20 cellular contexts compared by ENCODE assay signal in genomic region chr5:10377081-10377480, GRCh38. TPM values are rescaled to one million over a fixed set of nuclear protein-coding genes. Genes with fewer than 3 reads are reported as not detected.
DNase-seq lines count a peak whose midpoint lies in the region; ATAC-seq and TF ChIP-seq lines count a peak whose summit lies in the region.
"Had no signal": no experiment of that assay in that cellular context is flagged by ENCODE, and none has a peak within 500 bp of the region (broad histone marks: within the 10 kb centered on the region; RNA-seq: fewer than 3 reads in every experiment).

No MANE protein-coding gene starts in this region.

- H3K9ac ChIP-seq in DND-41 (ENCODE audit: low read depth, low read length): no peak overlapping the region
- no peak overlapping the region for H3K9ac ChIP-seq in trophoblast cell (ENCODE audit: low read length)
- H3K9ac ChIP-seq: parathyroid adenoma had no signal

- peaks cover 95% of the 10 kb centered on the region for H3K79me2 ChIP-seq in DND-41 (ENCODE audit: insufficient read depth, low read length)
- H3K79me2 ChIP-seq in trophoblast cell (ENCODE audit: control insufficient read depth, insufficient read depth, low read length, poor library complexity): peaks cover 3% of the 10 kb centered on the region

- H3K27me3 ChIP-seq in DND-41 (ENCODE audit: insufficient read depth, low read length, poor library complexity) (no peaks in the 10 kb centered on the region), trophoblast cell (ENCODE audit: insufficient read depth, low read length) (no peaks in the 10 kb centered on the region)
- H3K27me3 ChIP-seq: left lung, Peyer's patch had no signal

- H3K4me1 Mint-ChIP-seq in brain: peaks cover 69% of the 10 kb centered on the region

- H4K91ac ChIP-seq in trophoblast cell (ENCODE audit: low read depth, low read length): no peak overlapping the region

- no CpG with 5 or more reads among the region's 5 CpGs for WGBS in trophoblast cell (ENCODE audit: extremely low coverage, insufficient coverage, insufficient read length)

- H3K4me1 ChIP-seq in DND-41 (ENCODE audit: insufficient read depth, low read length): peaks cover 17% of the 10 kb centered on the region
- no peaks in the 10 kb centered on the region for H3K4me1 ChIP-seq in trophoblast cell (ENCODE audit: control insufficient read depth in 1 of 2, insufficient read depth in 2 of 2, low read length in 2 of 2)

- TF ChIP-seq CTCF in DND-41 (IDR thresholded peaks at IDR 0.05; ENCODE audit: borderline replicate concordance, extremely low read depth, low read length, poor library complexity, severe bottlenecking) (no peak), brain (conservative IDR thresholded peaks at IDR 0.05) (no peak), GM10248 (IDR thresholded peaks at IDR 0.05; ENCODE audit: control extremely low read depth, extremely low read depth, low read depth, missing control alignments) (no peak)

- no peak overlapping the region for H3K4me3 Mint-ChIP-seq in brain
- H3K4me3 Mint-ChIP-seq: activated T-helper 1 cell treated with anti-CD3 and anti-CD28 coated beads, Interleukin-12 subunit alpha, Interleukin-12 subunit beta, Interleukin-2, Interleukin-4 antibody, amounts not matched to agents 30 ng/mL and 10 ng/mL and 1 ng/mL, durations not matched to agents 14 hours and 24 hours and 36 hours had no signal

- H2BK5ac ChIP-seq in trophoblast cell (ENCODE audit: low read depth, low read length, poor library complexity): no peak overlapping the region

- CTCF ChIA-PET in GM10248 (lab: Yijun Ruan, JAX): interaction anchor here (0.8 to 2.1 kb wide), 5 partner anchors 9 to 93 kb away, joined by 3 to 5 read pairs (median 3); no protein-coding TSS in a partner anchor

- POLR2A ChIA-PET in GM10248 (lab: Yijun Ruan, JAX): no interaction called here

- H3K14ac ChIP-seq in trophoblast cell (ENCODE audit: low read length): no peak overlapping the region

- no peak overlapping the region for H2BK120ac ChIP-seq in trophoblast cell (ENCODE audit: insufficient read depth, low read length, poor library complexity)

- peak; percentile 91 for ATAC-seq in DND-41 (ENCODE audit: insufficient read depth, low read depth)
- ATAC-seq: left lung had no signal

- peaks cover 0 to 10% (median 5%) of the 10 kb centered on the region in 5 experiments for H3K9me3 Mint-ChIP-seq in brain
- H3K9me3 Mint-ChIP-seq: activated T-helper 1 cell treated with anti-CD3 and anti-CD28 coated beads, Interleukin-12 subunit alpha, Interleukin-12 subunit beta, Interleukin-2, Interleukin-4 antibody, amounts not matched to agents 30 ng/mL and 10 ng/mL and 1 ng/mL, durations not matched to agents 14 hours and 24 hours and 36 hours had no signal

- H3K18ac ChIP-seq in trophoblast cell (ENCODE audit: low read length): peak overlapping the region; percentile 50

- H3K27ac ChIP-seq in DND-41 (ENCODE audit: low read length) (peak overlapping the region; percentile 45; the same call in 1 of the 2 replicates), trophoblast cell (ENCODE audit: low read depth, low read length) (no peak overlapping the region)
- H3K27ac ChIP-seq: left lung, parathyroid adenoma, Peyer's patch had no signal

- peaks cover 49% of the 10 kb centered on the region for H4K20me1 ChIP-seq in DND-41 (ENCODE audit: insufficient read depth, low read length)

- no peak overlapping the region for H4K12ac ChIP-seq in trophoblast cell (ENCODE audit: low read depth, low read length)

- no peak overlapping the region for H2AFZ ChIP-seq in DND-41 (ENCODE audit: low read depth, low read length)
- no peak overlapping the region for H2AFZ ChIP-seq in trophoblast cell (ENCODE audit: insufficient read depth, low read length, poor library complexity)
- H2AFZ ChIP-seq: parathyroid adenoma had no signal

- H3K4me3 ChIP-seq in DND-41 (ENCODE audit: low read depth in 1 of 2, low read length in 2 of 2) (no peak overlapping the region), trophoblast cell (ENCODE audit: low read depth, low read length) (no peak overlapping the region)
- H3K4me3 ChIP-seq in Jurkat, Clone E6-1 (ENCODE audit: low read length): peak overlapping the region; percentile 39
- H3K4me3 ChIP-seq: HAP-1, left lung, Peyer's patch, thoracic aorta had no signal

- peak overlapping the region; percentile 60 for H3K4ac ChIP-seq in trophoblast cell (ENCODE audit: low read depth, low read length)

- DNase-seq in DND-41: peak; percentile 84
- DNase-seq in Jurkat, Clone E6-1 (ENCODE audit: low read depth, low spot score): peak; percentile 97
- no peak for DNase-seq in trophoblast cell
- no peak for DNase-seq in NCI-H82 treated with DMSO at 0.1 percent for 48 hours (lab: John Stamatoyannopoulos, UW; ENCODE audit: unreplicated experiment)
- DNase-seq in NCI-H2029 (lab: John Stamatoyannopoulos, UW): no peak
- DNase-seq in GM10248 (ENCODE audit: extremely low spot score): no peak
- DNase-seq: activated CD4-positive, alpha-beta T cell treated with anti-CD3 and anti-CD28 coated beads, Interleukin-2, amount 50 U/mL, for 1 hour; amygdala; Kasumi-1; left lung; NCI-H1417 treated with DMSO at 0.1 percent for 48 hours; NCI-H2171 treated with DMSO at 0.1 percent for 48 hours; NCI-H774; Peyer's patch; small intestine had no signal

- peak overlapping the region in 4 of 5 experiments; percentile 22 to 86 (median 52) for H3K27ac Mint-ChIP-seq in brain
- H3K27ac Mint-ChIP-seq: activated T-helper 1 cell treated with anti-CD3 and anti-CD28 coated beads, Interleukin-12 subunit alpha, Interleukin-12 subunit beta, Interleukin-2, Interleukin-4 antibody, amounts not matched to agents 30 ng/mL and 10 ng/mL and 1 ng/mL, durations not matched to agents 14 hours and 24 hours and 36 hours had no signal

- H2BK12ac ChIP-seq in trophoblast cell (ENCODE audit: low read length): no peak overlapping the region

- H4K8ac ChIP-seq in trophoblast cell (ENCODE audit: low read depth, low read length): no peak overlapping the region

- H3K9me3 ChIP-seq in DND-41 (ENCODE audit: insufficient read depth, low read length, severe bottlenecking): no peaks in the 10 kb centered on the region
- H3K9me3 ChIP-seq in trophoblast cell (ENCODE audit: insufficient read depth, low read depth, low read length): no peaks in the 10 kb centered on the region
- H3K9me3 ChIP-seq: HAP-1, left lung, Peyer's patch, thoracic aorta had no signal

- H2AK5ac ChIP-seq in trophoblast cell (ENCODE audit: low read length): no peak overlapping the region

- H3K79me1 ChIP-seq in trophoblast cell (ENCODE audit: low read length): no peaks in the 10 kb centered on the region

- H3K36me3 ChIP-seq in DND-41 (ENCODE audit: insufficient read depth, low read length) (peaks cover 31% of the 10 kb centered on the region), trophoblast cell (ENCODE audit: control insufficient read depth in 1 of 2, insufficient read depth in 2 of 2, low read length in 2 of 2) (peaks cover 8% of the 10 kb centered on the region in 2 experiments)
- H3K36me3 ChIP-seq: thoracic aorta had no signal

- peaks cover 86% of the 10 kb centered on the region for H3K36me3 Mint-ChIP-seq in brain

- H3K4me2 ChIP-seq in DND-41 (ENCODE audit: insufficient read depth, low read length) (no peak overlapping the region), trophoblast cell (ENCODE audit: low read length) (no peak overlapping the region)

- H3K27me3 Mint-ChIP-seq in brain: no peaks in the 10 kb centered on the region

- no peak overlapping the region for H3K23ac ChIP-seq in trophoblast cell (ENCODE audit: low read length)

RNA-seq across cellular contexts. Expression of gene MARCHF6, which starts 23.6 kb away (rescaled TPM):
- 164 TPM for polyA plus RNA-seq in Jurkat, Clone E6-1 (2012; ENCODE audit: insufficient read depth, insufficient read length)
- polyA plus RNA-seq in brain (ENCODE audit: insufficient read depth, low read depth, low replicate concordance): 160 TPM
- 57.9 and 61.3 TPM in 2 replicates for polyA plus RNA-seq in trophoblast cell (2013)

Comparison
In these comparisons a context has a peak if more than half of its experiments do, and no peak if none do; other contexts are left out.
1. DNase-seq: peak in DND-41 (single experiment) and Jurkat, Clone E6-1 (single experiment); none in trophoblast cell (0 of 2), NCI-H82 treated with DMSO at 0.1 percent for 48 hours (single experiment), NCI-H2029 (single experiment) and GM10248 (single experiment).